In the genomic region with DNA sequence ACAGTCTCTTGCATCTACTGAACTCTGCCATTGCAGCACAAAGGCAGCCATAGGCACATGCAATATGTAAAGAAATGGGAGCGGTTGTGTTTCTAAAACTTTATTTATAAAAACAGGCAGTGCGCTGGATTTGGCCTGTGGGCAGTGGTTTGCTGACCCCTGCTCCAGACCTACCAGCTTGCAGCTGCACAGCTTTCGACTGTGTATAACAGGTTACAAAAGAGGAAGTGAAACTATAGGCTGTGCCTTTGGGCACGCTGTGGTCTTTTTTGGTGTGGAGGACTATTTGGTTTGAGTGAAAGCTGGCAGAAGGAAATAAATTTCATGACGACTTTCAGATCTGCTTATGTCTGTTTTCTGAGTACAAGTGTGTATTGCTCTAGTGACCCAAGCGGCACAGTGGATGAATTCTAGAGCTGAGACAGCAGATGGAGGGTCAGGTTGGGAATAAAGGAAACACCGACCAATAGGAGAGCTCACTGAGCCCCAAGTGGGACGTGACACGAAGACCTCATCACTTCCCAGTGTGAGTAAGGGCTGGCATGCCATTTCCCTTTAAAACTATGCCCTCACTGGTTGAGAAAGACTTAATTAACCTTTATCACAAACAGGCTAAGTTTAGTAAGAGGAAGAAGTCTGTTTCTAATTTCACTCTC, we compare ENCODE assay signal across 8 cellular contexts.
DNase-seq lines count a peak whose midpoint lies in the region; ATAC-seq and TF ChIP-seq lines count a peak whose summit lies in the region.

No MANE protein-coding gene starts in this region.

- H3K9me3 Mint-ChIP-seq in activated T-cell treated with anti-CD3 and anti-CD28 coated beads, Interleukin-2, amount 50 U/mL, for 72 hours, result no peaks in the 10 kb centered on the region

- H3K4me1 Mint-ChIP-seq in activated T-cell treated with anti-CD3 and anti-CD28 coated beads, Interleukin-2, amount 50 U/mL, for 72 hours (ENCODE audit: low read depth), result peaks cover 44% of the 10 kb centered on the region

- H3K4me3 Mint-ChIP-seq in activated T-cell treated with anti-CD3 and anti-CD28 coated beads, Interleukin-2, amount 50 U/mL, for 72 hours, result peak overlapping the region; percentile 54 to 79

- peak; percentile 66 for DNase-seq in GM10248 (ENCODE audit: extremely low spot score)
- peak in 1 of 2 donors; percentile 51 for DNase-seq in activated T-cell treated with anti-CD3 and anti-CD28 coated beads, Interleukin-2, amount 50 U/mL, for 72 hours
- DNase-seq in iris pigment epithelial cell (ENCODE audit: low read depth), result peak; percentile 7
- DNase-seq in ureter (ENCODE audit: low spot score), result peak; percentile 46
- DNase-seq in NCI-H226, result no peak
- DNase-seq in activated CD4-positive, CD25-positive, alpha-beta regulatory T cell treated with anti-CD3 and anti-CD28 coated beads, Interleukin-2, amount 50 U/mL, for 72 hours, result no peak

- POLR2A ChIA-PET in GM10248 (lab: Yijun Ruan, JAX), result no interaction called here

- no peaks in the 10 kb centered on the region for H3K27me3 Mint-ChIP-seq in activated T-cell treated with anti-CD3 and anti-CD28 coated beads, Interleukin-2, amount 50 U/mL, for 72 hours (ENCODE audit: low read depth)

- CTCF ChIA-PET in GM10248 (lab: Yijun Ruan, JAX), result interaction anchor here (0.8 to 2.5 kb wide), 8 partner anchors 20 to 410 kb away, joined by 3 to 10 read pairs (median 4); no protein-coding TSS in a partner anchor

- peak; percentile 93 for ATAC-seq in GM21381 (IDR thresholded peaks at IDR 0.05; ENCODE audit: unreplicated experiment)
- peak; percentile 99 for ATAC-seq in HG03558 (IDR thresholded peaks at IDR 0.05; ENCODE audit: extremely low read depth, unreplicated experiment)
- peak; percentile 55 to 59 for ATAC-seq in activated T-cell treated with anti-CD3 and anti-CD28 coated beads, Interleukin-2, amount 50 U/mL, for 72 hours (replicated peaks in 1 of 2)

- H3K36me3 Mint-ChIP-seq in activated T-cell treated with anti-CD3 and anti-CD28 coated beads, Interleukin-2, amount 50 U/mL, for 72 hours (ENCODE audit: insufficient read depth in 2 of 2), result peaks cover 0 to 4% of the 10 kb centered on the region in 2 donors

- TF ChIP-seq CTCF in GM10248 (IDR thresholded peaks at IDR 0.05; ENCODE audit: control extremely low read depth, extremely low read depth, low read depth, missing control alignments), result no peak

- H3K27ac Mint-ChIP-seq in activated T-cell treated with anti-CD3 and anti-CD28 coated beads, Interleukin-2, amount 50 U/mL, for 72 hours, result peak overlapping the region; percentile 2

Comparison
In these comparisons a context has a peak if more than half of its experiments do, and no peak if none do; other contexts are left out.
1. DNase-seq: peak in GM10248 (single experiment), iris pigment epithelial cell (single experiment) and ureter (single experiment); none in NCI-H226 (single experiment) and activated CD4-positive, CD25-positive, alpha-beta regulatory T cell treated with anti-CD3 and anti-CD28 coated beads, Interleukin-2, amount 50 U/mL, for 72 hours (single experiment).
2. Peak in every context shown above with its lines, with median percentiles within 50 percentile points of each other: ATAC-seq.